ENCODE assay signal across 8 cellular contexts in the genomic region with DNA sequence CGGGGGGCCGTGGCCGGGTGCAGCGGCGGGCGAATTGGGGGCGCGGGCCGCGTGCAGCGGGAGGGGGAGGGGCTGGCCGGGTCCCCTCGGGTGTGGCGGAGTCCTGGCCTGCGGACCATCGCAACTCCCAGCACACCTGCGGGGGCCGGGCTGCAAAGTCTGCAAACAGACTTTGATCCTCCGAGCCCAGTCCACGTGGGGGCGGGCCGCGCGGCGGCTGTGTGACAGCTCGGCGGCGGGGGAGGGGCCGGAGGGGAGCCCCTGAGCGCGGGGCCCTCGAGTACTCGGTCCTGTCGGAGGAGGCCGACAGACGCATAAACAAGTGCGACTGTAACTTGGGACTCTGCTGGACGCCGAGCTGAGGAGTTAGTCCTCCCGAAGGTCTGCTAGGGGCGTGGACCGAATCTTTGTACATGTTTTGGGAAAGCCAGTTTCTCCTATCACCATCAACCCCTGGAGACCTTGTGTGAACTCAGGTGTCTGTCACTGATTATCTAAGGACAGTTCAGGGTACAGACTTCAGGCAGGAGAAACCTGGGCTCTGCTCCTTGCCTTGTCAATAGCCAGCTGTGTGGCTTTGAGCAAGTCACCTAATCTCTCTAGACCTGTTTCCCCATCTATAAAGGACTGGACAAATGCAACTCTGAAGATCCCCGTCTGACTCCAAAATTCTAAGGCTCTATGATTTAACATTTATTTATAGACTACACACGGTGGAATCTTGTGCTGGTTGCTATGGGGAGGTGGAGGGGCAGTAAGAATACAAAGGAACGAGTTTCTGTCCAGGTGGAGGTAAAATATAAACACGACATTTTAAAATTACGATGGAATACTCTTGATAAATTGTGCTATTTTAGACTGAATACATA. TPM values are rescaled to one million over a fixed set of nuclear protein-coding genes. Genes with fewer than 3 reads are reported as not detected.
DNase-seq lines count a peak whose midpoint lies in the region; ATAC-seq, FAIRE-seq and TF ChIP-seq lines count a peak whose summit lies in the region.

No MANE protein-coding gene starts in this region.

- no peaks in the 10 kb centered on the region for H3K9me3 ChIP-seq in neural cell (ENCODE audit: low read length)

- TF ChIP-seq CTCF in HFF-Myc (IDR thresholded peaks at IDR 0.05; ENCODE audit: low read depth, low read length, missing control alignments) (no peak), epithelial cell of proximal tubule (conservative IDR thresholded peaks at IDR 0.05; ENCODE audit: low read depth, low read length) (no peak), neural cell (IDR thresholded peaks at IDR 0.05; ENCODE audit: poor library complexity, severe bottlenecking) (no peak)

- no peak overlapping the region for H3K27ac ChIP-seq in neural cell (ENCODE audit: low read length)

- H3K4me1 Mint-ChIP-seq in T-cell = peaks cover 28 to 39% (median 38%) of the 10 kb centered on the region in 3 donors

- no peak for TF ChIP-seq EP300 in neural cell (conservative IDR thresholded peaks at IDR 0.05; ENCODE audit: poor library complexity, severe bottlenecking)

- CTCF ChIA-PET in T-cell (lab: Charles Lee) = interaction anchor here (0.6 to 2.8 kb wide), 12 partner anchors 25 to 456 kb away, joined by 3 to 14 read pairs (median 4); a partner anchor contains a TSS

- H3K4me2 ChIP-seq in neural cell (ENCODE audit: low read length) = peak overlapping the region; percentile 50

- H3F3A ChIP-seq in neural cell (ENCODE audit: insufficient read depth, low read length, poor library complexity, severe bottlenecking) = no peaks in the 10 kb centered on the region

- no peaks in the 10 kb centered on the region for H3K36me3 ChIP-seq in neural cell (ENCODE audit: insufficient read depth, low read length)

- no peak overlapping the region for H3K9ac ChIP-seq in neural cell (ENCODE audit: low read length)

- FAIRE-seq in frontal cortex (lab: Jason Lieb, UNC) = no peak

- H3K36me3 Mint-ChIP-seq in T-cell = peaks cover 10% of the 10 kb centered on the region

- peak overlapping the region; percentile 10 for H2AFZ ChIP-seq in neural cell (ENCODE audit: low read depth, low read length)

- H3K27ac Mint-ChIP-seq in T-cell = peak overlapping the region; percentile 46 to 80

- H3K4me3 ChIP-seq in HFF-Myc (replicated peaks; ENCODE audit: low read depth, low read length) (peak overlapping the region; percentile 75), epithelial cell of proximal tubule (ENCODE audit: low read depth, low read length) (peak overlapping the region; percentile 58), neural cell (ENCODE audit: low read length) (peak overlapping the region; percentile 93)

- no peaks in the 10 kb centered on the region for H3K9me3 Mint-ChIP-seq in T-cell

- no peaks in the 10 kb centered on the region for H3K27me3 Mint-ChIP-seq in T-cell

- DNase-seq in 8988T (peak; percentile 54), HFF-Myc (ENCODE audit: extremely low read depth, low read depth) (peak; percentile 19), LoVo (ENCODE audit: low spot score) (peak; percentile 68), T-cell (peak in 18 of 34 experiments; percentile 58 to 81 (median 73)), epithelial cell of proximal tubule (ENCODE audit: low read depth) (no peak), frontal cortex (ENCODE audit: low spot score in 2 of 2) (no peak)

- POLR2A ChIA-PET in T-cell (lab: Charles Lee) = interaction anchor here in 1 of 2 donors (0.6 kb wide), 2 partner anchors 103 to 582 kb away, joined by 3 read pairs; no protein-coding TSS in a partner anchor

- no peaks in the 10 kb centered on the region for H4K20me1 ChIP-seq in neural cell (ENCODE audit: insufficient read depth)

- peak overlapping the region; percentile 81 to 89 (median 83) for H3K4me3 Mint-ChIP-seq in T-cell

- H3K9me2 ChIP-seq in neural cell (ENCODE audit: insufficient read depth, low read length) = no peaks in the 10 kb centered on the region

- H3K79me2 ChIP-seq in neural cell (replicated peaks; ENCODE audit: insufficient read depth, low read length) = peaks cover 28% of the 10 kb centered on the region

- peak; percentile 57 to 60 (median 58) for ATAC-seq in T-cell (replicated peaks in 1 of 4)

- TF ChIP-seq POLR2A in GM10847 (IDR thresholded peaks at IDR 0.05; ENCODE audit: extremely low read depth, insufficient read length) = peak; percentile 25

- H3K27me3 ChIP-seq in neural cell (ENCODE audit: insufficient read depth, low read depth, low read length) = no peaks in the 10 kb centered on the region

- no peak for TF ChIP-seq RAD21 in neural cell (conservative IDR thresholded peaks at IDR 0.05)

TF ChIP-seq in neural cell, 6 proteins besides CTCF, POLR2A, EP300 and RAD21:
- TF ChIP-seq MXI1 (conservative IDR thresholded peaks at IDR 0.05; ENCODE audit: poor library complexity, severe bottlenecking) (no peak), POLR2AphosphoS5 (IDR thresholded peaks at IDR 0.05) (no peak), SMC3 (conservative IDR thresholded peaks at IDR 0.05; ENCODE audit: poor library complexity) (no peak), TAF1 (IDR thresholded peaks at IDR 0.05; ENCODE audit: low read depth) (no peak), EZH2 (IDR thresholded peaks at IDR 0.05; ENCODE audit: borderline replicate concordance, insufficient read depth, low read length, poor library complexity, severe bottlenecking) (no peak)
- TF ChIP-seq, protein P1, sequence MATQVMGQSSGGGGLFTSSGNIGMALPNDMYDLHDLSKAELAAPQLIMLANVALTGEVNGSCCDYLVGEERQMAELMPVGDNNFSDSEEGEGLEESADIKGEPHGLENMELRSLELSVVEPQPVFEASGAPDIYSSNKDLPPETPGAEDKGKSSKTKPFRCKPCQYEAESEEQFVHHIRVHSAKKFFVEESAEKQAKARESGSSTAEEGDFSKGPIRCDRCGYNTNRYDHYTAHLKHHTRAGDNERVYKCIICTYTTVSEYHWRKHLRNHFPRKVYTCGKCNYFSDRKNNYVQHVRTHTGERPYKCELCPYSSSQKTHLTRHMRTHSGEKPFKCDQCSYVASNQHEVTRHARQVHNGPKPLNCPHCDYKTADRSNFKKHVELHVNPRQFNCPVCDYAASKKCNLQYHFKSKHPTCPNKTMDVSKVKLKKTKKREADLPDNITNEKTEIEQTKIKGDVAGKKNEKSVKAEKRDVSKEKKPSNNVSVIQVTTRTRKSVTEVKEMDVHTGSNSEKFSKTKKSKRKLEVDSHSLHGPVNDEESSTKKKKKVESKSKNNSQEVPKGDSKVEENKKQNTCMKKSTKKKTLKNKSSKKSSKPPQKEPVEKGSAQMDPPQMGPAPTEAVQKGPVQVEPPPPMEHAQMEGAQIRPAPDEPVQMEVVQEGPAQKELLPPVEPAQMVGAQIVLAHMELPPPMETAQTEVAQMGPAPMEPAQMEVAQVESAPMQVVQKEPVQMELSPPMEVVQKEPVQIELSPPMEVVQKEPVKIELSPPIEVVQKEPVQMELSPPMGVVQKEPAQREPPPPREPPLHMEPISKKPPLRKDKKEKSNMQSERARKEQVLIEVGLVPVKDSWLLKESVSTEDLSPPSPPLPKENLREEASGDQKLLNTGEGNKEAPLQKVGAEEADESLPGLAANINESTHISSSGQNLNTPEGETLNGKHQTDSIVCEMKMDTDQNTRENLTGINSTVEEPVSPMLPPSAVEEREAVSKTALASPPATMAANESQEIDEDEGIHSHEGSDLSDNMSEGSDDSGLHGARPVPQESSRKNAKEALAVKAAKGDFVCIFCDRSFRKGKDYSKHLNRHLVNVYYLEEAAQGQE (IDR thresholded peaks at IDR 0.05; ENCODE audit: borderline replicate concordance) = no peak

RNA-seq across cellular contexts. Expression of a gene that starts 0.7 kb away (rescaled TPM):
- total RNA-seq in T-cell = 10 to 100 TPM in 2 of 5 donors, 1 to 10 TPM in 3; 4.7 to 11.8 (median 9.4) TPM
- 5.4 and 6.9 TPM in 2 replicates for total RNA-seq in epithelial cell of proximal tubule
- polyA plus RNA-seq in neural cell = 4.4 and 6.5 TPM in 2 replicates
- polyA minus RNA-seq in neural cell = 20.5 and 22.3 TPM in 2 replicates
- 19.2 TPM for total RNA-seq in frontal cortex

Comparison
In these comparisons a context has a peak if more than half of its experiments do, and no peak if none do; other contexts are left out.
1. DNase-seq: peak in 8988T (single experiment), HFF-Myc (single experiment), LoVo (single experiment) and T-cell (18 of 34); none in epithelial cell of proximal tubule (single experiment) and frontal cortex (0 of 2).
2. Peak in every context shown above with its lines, with median percentiles within 50 percentile points of each other: H3K4me3 ChIP-seq.